In genomic region chr19:6464070-6464873, GRCh38 we compare ENCODE assay signal across 8 cellular contexts. TPM values are rescaled to one million over a fixed set of nuclear protein-coding genes. Genes with fewer than 3 reads are reported as not detected.
A peak's percentile ranks its signal among the peaks of the same experiment; 100 is the strongest.
DNase-seq lines count a peak whose midpoint lies in the region; ATAC-seq, FAIRE-seq and TF ChIP-seq lines count a peak whose summit lies in the region.

Gene CRB3 (plus strand): TSS chr19:6464271. CDS start chr19:6464702, 431 bp downstream.

- no peaks in the 10 kb centered on the region for H3K36me3 ChIP-seq in GM23338 (ENCODE audit: insufficient read depth)
- H3K36me3 ChIP-seq in small intestine (ENCODE audit: control insufficient read depth in 2 of 2, insufficient read depth in 2 of 2, low read length in 2 of 2): peaks cover 0 to 7% of the 10 kb centered on the region in 2 donors

- H3K36me3 Mint-ChIP-seq in GM23338 (ENCODE audit: low read depth): peaks cover 19% of the 10 kb centered on the region

- peaks cover 6% of the 10 kb centered on the region; the same call in 1 of the 2 replicates for H3K79me2 ChIP-seq in GM23338 (replicated peaks; ENCODE audit: insufficient read depth)

- peak; percentile 66 for ATAC-seq in GM23338
- no peak for ATAC-seq in GM19351 (IDR thresholded peaks at IDR 0.05; ENCODE audit: unreplicated experiment)
- ATAC-seq in GM21381 (IDR thresholded peaks at IDR 0.05; ENCODE audit: unreplicated experiment): no peak

- peak within 1 kb of the TSS; percentile 83 for H3K4me3 Mint-ChIP-seq in GM23338

- H3K27me3 ChIP-seq in GM23338 (ENCODE audit: insufficient read depth): peaks cover 5% of the 10 kb centered on the region; the same call in 1 of the 2 replicates
- H3K27me3 ChIP-seq in small intestine (ENCODE audit: control insufficient read depth in 2 of 2, insufficient read depth in 2 of 2, low read length in 2 of 2): no peaks in the 10 kb centered on the region

- 3 to 8% (median 6%) methylated on average over 50 to 65 of the region's 65 CpGs for WGBS in small intestine, 3 donors

- H3F3A ChIP-seq in GM23338 (replicated peaks; ENCODE audit: low read depth): no peaks in the 10 kb centered on the region

- no peak within 1 kb of the TSS for H3K27ac ChIP-seq in GM23338 (ENCODE audit: low read depth)
- H3K27ac ChIP-seq in small intestine (ENCODE audit: low read depth in 1 of 2, low read length in 1 of 2): peak within 1 kb of the TSS; percentile 72 to 96

- H3K4me2 ChIP-seq in GM23338: peak within 1 kb of the TSS; percentile 94

- H3K27ac Mint-ChIP-seq in GM23338: peak within 1 kb of the TSS; percentile 90

- H3K4me1 ChIP-seq in GM23338 (ENCODE audit: insufficient read depth): 0 out of 2 replicates have a peak, but pooled peaks cover 6% of the 10 kb centered on the region
- no peaks in the 10 kb centered on the region for H3K4me1 ChIP-seq in small intestine (ENCODE audit: control insufficient read depth in 2 of 2, insufficient read depth in 1 of 2, low read depth in 1 of 2, low read length in 1 of 2)

- peaks cover 10% of the 10 kb centered on the region; the same call in 2 of the 3 replicates for H3K4me1 Mint-ChIP-seq in GM23338

- H4K20me1 ChIP-seq in GM23338 (replicated peaks; ENCODE audit: insufficient read depth): no peaks in the 10 kb centered on the region

- H3K9me3 Mint-ChIP-seq in GM23338: no peaks in the 10 kb centered on the region; the same call in 2 of the 3 replicates

- FAIRE-seq in small intestine (lab: Jason Lieb, UNC): no peak

- peak within 1 kb of the TSS; percentile 94 for H3K4me3 ChIP-seq in GM23338
- peak within 1 kb of the TSS; percentile 92 for H3K4me3 ChIP-seq in epithelial cell of proximal tubule (ENCODE audit: low read depth, low read length)
- peak within 1 kb of the TSS; percentile 61 to 69 for H3K4me3 ChIP-seq in small intestine (ENCODE audit: low read depth in 1 of 2, low read length in 2 of 2)

- H3K27me3 Mint-ChIP-seq in GM23338 (ENCODE audit: insufficient read depth, low read depth, poor library complexity): peaks cover 26% of the 10 kb centered on the region

- peak within 1 kb of the TSS; percentile 86; the same call in 1 of the 2 replicates for H2AFZ ChIP-seq in GM23338

- DNase-seq in GM23338 (ENCODE audit: low spot score): peak; percentile 99
- DNase-seq in SW480 (ENCODE audit: low spot score): peak; percentile 80
- no peak for DNase-seq in epithelial cell of proximal tubule (ENCODE audit: low read depth)
- peak; percentile 99 for DNase-seq in small intestine
- DNase-seq in NK-92 (lab: John Stamatoyannopoulos, UW; ENCODE audit: unreplicated experiment): no peak
- no peak for DNase-seq in amniotic stem cell (lab: John Stamatoyannopoulos, UW)

- H3K9me3 ChIP-seq in small intestine (ENCODE audit: control insufficient read depth, low read depth): no peaks in the 10 kb centered on the region

- TF ChIP-seq CTCF in GM23338 (conservative IDR thresholded peaks at IDR 0.05; ENCODE audit: low read depth in 2 of 2) (no peak), epithelial cell of proximal tubule (conservative IDR thresholded peaks at IDR 0.05; ENCODE audit: low read depth, low read length) (no peak)

- no peaks in the 10 kb centered on the region for H3K9me2 ChIP-seq in GM23338 (ENCODE audit: insufficient read depth)

TF ChIP-seq in GM23338, 12 proteins besides CTCF, POLR2A, EP300 and RAD21:
- no peak for TF ChIP-seq EZH2phosphoT487 (IDR thresholded peaks at IDR 0.05; ENCODE audit: unreplicated experiment)
- TF ChIP-seq POLR2AphosphoS5 (IDR thresholded peaks at IDR 0.05; ENCODE audit: low read depth): peak; percentile 86
- 0 out of 2 replicates have a peak, but pooled peaks have one; percentile 40 for TF ChIP-seq CREB1 (CRISPR knock-in tag; IDR thresholded peaks at IDR 0.05; ENCODE audit: low read depth)
TF ChIP-seq in GM23338: peak in this region for 2.

RNA-seq across cellular contexts. Expression of gene CRB3, which starts in this region (rescaled TPM):
- 32.2 and 44.4 TPM in 2 replicates for total RNA-seq in GM23338 (2014; rRNA removed; shearing (Covaris generic))
- 11.8 and 16.6 TPM in 2 replicates for polyA plus RNA-seq in GM23338 (2016; fragmentation: Nextera tagmentation; extraction: Ambion mirVana)
- total RNA-seq in epithelial cell of proximal tubule: 58.9 and 63.1 TPM in 2 replicates
- 100 to 1,000 TPM in 2 of 3 donors, 10 to 100 TPM in 1; 75.7 to 120 (median 114) TPM for polyA plus RNA-seq in small intestine

Comparison
In these comparisons a context has a peak if more than half of its experiments do, and no peak if none do; other contexts are left out.
1. DNase-seq: peak in GM23338 (single experiment), SW480 (single experiment) and small intestine (single experiment); none in epithelial cell of proximal tubule (single experiment), NK-92 (single experiment) and amniotic stem cell (single experiment).
2. Peak in every context shown above with its lines, with median percentiles within 50 percentile points of each other: H3K4me3 ChIP-seq.